Comparison of ENCODE assay signal across 12 cellular contexts in genomic region chr9:34961574-34962480, GRCh38. TPM values are rescaled to one million over a fixed set of nuclear protein-coding genes. Genes with fewer than 3 reads are reported as not detected.
A peak's percentile ranks its signal among the peaks of the same experiment; 100 is the strongest.
DNase-seq lines count a peak whose midpoint lies in the region; ATAC-seq and TF ChIP-seq lines count a peak whose summit lies in the region.
"Had no signal": no experiment of that assay in that cellular context is flagged by ENCODE, and none has a peak within 500 bp of the region (broad histone marks: within the 10 kb centered on the region; RNA-seq: fewer than 3 reads in every experiment).

No MANE protein-coding gene starts in this region.

- no peak for ATAC-seq in HG03280 (IDR thresholded peaks at IDR 0.05; ENCODE audit: unreplicated experiment)

- no peaks in the 10 kb centered on the region for H3K4me1 ChIP-seq in HEK293 (ENCODE audit: control insufficient read depth, insufficient read depth, low read length)
- peaks cover 9% of the 10 kb centered on the region for H3K4me1 ChIP-seq in mesenchymal stem cell (ENCODE audit: control insufficient read depth, insufficient read depth, low read depth, low read length)

- no peak overlapping the region for H2BK120ac ChIP-seq in mesenchymal stem cell (ENCODE audit: low read depth, low read length)

- no peaks in the 10 kb centered on the region for H3K9me3 ChIP-seq in HEK293 (ENCODE audit: control insufficient read depth, insufficient read depth, low read depth, low read length)
- no peaks in the 10 kb centered on the region for H3K9me3 ChIP-seq in mesenchymal stem cell (ENCODE audit: control insufficient read depth, low read length)
- H3K9me3 ChIP-seq: thoracic aorta had no signal

- no peak overlapping the region for H2AK5ac ChIP-seq in mesenchymal stem cell (ENCODE audit: low read length, severe bottlenecking)

- CTCF ChIA-PET in HEK293 (lab: Yijun Ruan, JAX) = interaction anchor here (0.9 to 1.8 kb wide), 8 partner anchors 21 to 261 kb away, joined by 3 to 7 read pairs (median 4); no protein-coding TSS in a partner anchor

- H2BK12ac ChIP-seq in mesenchymal stem cell (ENCODE audit: low read length in 2 of 2) = no peak overlapping the region

- H3K36me3 ChIP-seq in HEK293 (ENCODE audit: control insufficient read depth in 2 of 2, insufficient read depth in 1 of 2, low read length in 2 of 2) (no peaks in the 10 kb centered on the region), brain microvascular endothelial cell (replicated peaks) (no peaks in the 10 kb centered on the region), mesenchymal stem cell (ENCODE audit: control insufficient read depth in 1 of 2, insufficient read depth in 2 of 2, low read depth in 1 of 2, low read length in 2 of 2) (no peaks in the 10 kb centered on the region)
- H3K36me3 ChIP-seq: thoracic aorta had no signal

- H4K91ac ChIP-seq in mesenchymal stem cell (ENCODE audit: low read length) = no peak overlapping the region

- POLR2A ChIA-PET in HEK293 (lab: Yijun Ruan, JAX) = no interaction called here

- H2BK5ac ChIP-seq in mesenchymal stem cell (ENCODE audit: low read depth, low read length, poor library complexity, severe bottlenecking) = no peak overlapping the region

- no peak overlapping the region for H2BK15ac ChIP-seq in mesenchymal stem cell (ENCODE audit: low read depth, poor library complexity, severe bottlenecking)

- H4K8ac ChIP-seq in mesenchymal stem cell (ENCODE audit: low read length) = no peak overlapping the region

- H2AFZ ChIP-seq in mesenchymal stem cell (ENCODE audit: low read depth, low read length) = no peak overlapping the region

- TF ChIP-seq CTCF in HEK293 (tag by site-specific recombination; IDR thresholded peaks at IDR 0.05) = no peak
- TF ChIP-seq CTCF in brain microvascular endothelial cell (IDR thresholded peaks at IDR 0.05; ENCODE audit: low read depth, low read length, missing control alignments) = no peak

- in situ Hi-C loops in brain microvascular endothelial cell (cut with HindIII; ENCODE audit: low pct_ligation_motif_present, low sequenced_read_pairs) = no loop called here

- DNase-seq in DMS53 (lab: John Stamatoyannopoulos, UW) (peak; percentile 29), DMS53 treated with DMSO at 0.1 percent for 48 hours (lab: John Stamatoyannopoulos, UW; ENCODE audit: unreplicated experiment) (no peak), brain microvascular endothelial cell (peak; percentile 23), mesenchymal stem cell (peak; percentile 64), GM19240 (ENCODE audit: insufficient read length, low spot score) (no peak), amniotic stem cell (lab: John Stamatoyannopoulos, UW) (no peak)
- DNase-seq: NCI-H1694 treated with DMSO at 0.1 percent for 48 hours, SIG-M5 had no signal

- no peak overlapping the region for H3K14ac ChIP-seq in mesenchymal stem cell (ENCODE audit: low read length in 2 of 2)

- H3K4me3 ChIP-seq in HEK293 (ENCODE audit: low read depth, low read length) (no peak overlapping the region), brain microvascular endothelial cell (ENCODE audit: low read depth, low read length) (no peak overlapping the region), mesenchymal stem cell (ENCODE audit: insufficient read depth in 1 of 2, low read depth in 1 of 2, low read length in 2 of 2) (no peak overlapping the region)
- H3K4me3 ChIP-seq: thoracic aorta had no signal

- H3K9ac ChIP-seq in mesenchymal stem cell (ENCODE audit: low read length) = no peak overlapping the region

- no peak overlapping the region for H3K4ac ChIP-seq in mesenchymal stem cell (ENCODE audit: low read depth in 1 of 2, low read length in 2 of 2)

- H3K27ac ChIP-seq in HEK293 (ENCODE audit: extremely low read depth, low read depth, low read length) = no peak overlapping the region
- no peak overlapping the region for H3K27ac ChIP-seq in brain microvascular endothelial cell
- no peak overlapping the region for H3K27ac ChIP-seq in mesenchymal stem cell (ENCODE audit: low read length, poor library complexity, severe bottlenecking)
- H3K27ac ChIP-seq: 22Rv1, thoracic aorta had no signal

- no peak overlapping the region for H3K18ac ChIP-seq in mesenchymal stem cell (ENCODE audit: low read depth in 1 of 2, low read length in 2 of 2)

- H3K27me3 ChIP-seq in brain microvascular endothelial cell (replicated peaks) (peaks cover 72% of the 10 kb centered on the region), mesenchymal stem cell (ENCODE audit: control insufficient read depth in 1 of 2, insufficient read depth in 1 of 2, low read length in 2 of 2) (peaks cover 77 to 79% of the 10 kb centered on the region in 2 experiments)

- H3K4me2 ChIP-seq in mesenchymal stem cell (ENCODE audit: low read length, poor library complexity, severe bottlenecking) = no peak overlapping the region

- WGBS in mesenchymal stem cell = 49% methylated on average over 5 of the region's 5 CpGs

- no peaks in the 10 kb centered on the region for H3K79me1 ChIP-seq in mesenchymal stem cell (replicated peaks; ENCODE audit: low read length, poor library complexity, severe bottlenecking)

- H3K23ac ChIP-seq in mesenchymal stem cell (ENCODE audit: low read length in 2 of 2) = no peak overlapping the region

TF ChIP-seq in HEK293, 187 proteins besides CTCF, POLR2A, EP300 and RAD21:
- TF ChIP-seq ZNF350 (tag by site-specific recombination; IDR thresholded peaks at IDR 0.05) (no peak), EGR2 (tag by site-specific recombination; IDR thresholded peaks at IDR 0.05; ENCODE audit: low read depth) (peak; percentile 65; the same call in 1 of the 2 replicates), ZNF335 (tag by site-specific recombination; conservative IDR thresholded peaks at IDR 0.05) (peak; percentile 73), ZNF133 (tag by site-specific recombination; IDR thresholded peaks at IDR 0.05) (no peak), ZNF654 (tag by site-specific recombination; IDR thresholded peaks at IDR 0.05; ENCODE audit: low read depth) (no peak), ZFHX2 (tag by site-specific recombination; conservative IDR thresholded peaks at IDR 0.05) (peak; percentile 55)
- TF ChIP-seq, protein P1, sequence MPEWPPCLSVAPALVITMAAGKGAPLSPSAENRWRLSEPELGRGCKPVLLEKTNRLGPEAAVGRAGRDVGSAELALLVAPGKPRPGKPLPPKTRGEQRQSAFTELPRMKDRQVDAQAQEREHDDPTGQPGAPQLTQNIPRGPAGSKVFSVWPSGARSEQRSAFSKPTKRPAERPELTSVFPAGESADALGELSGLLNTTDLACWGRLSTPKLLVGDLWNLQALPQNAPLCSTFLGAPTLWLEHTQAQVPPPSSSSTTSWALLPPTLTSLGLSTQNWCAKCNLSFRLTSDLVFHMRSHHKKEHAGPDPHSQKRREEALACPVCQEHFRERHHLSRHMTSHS (tag by site-specific recombination; IDR thresholded peaks at IDR 0.05) = no peak
- TF ChIP-seq, protein P2, sequence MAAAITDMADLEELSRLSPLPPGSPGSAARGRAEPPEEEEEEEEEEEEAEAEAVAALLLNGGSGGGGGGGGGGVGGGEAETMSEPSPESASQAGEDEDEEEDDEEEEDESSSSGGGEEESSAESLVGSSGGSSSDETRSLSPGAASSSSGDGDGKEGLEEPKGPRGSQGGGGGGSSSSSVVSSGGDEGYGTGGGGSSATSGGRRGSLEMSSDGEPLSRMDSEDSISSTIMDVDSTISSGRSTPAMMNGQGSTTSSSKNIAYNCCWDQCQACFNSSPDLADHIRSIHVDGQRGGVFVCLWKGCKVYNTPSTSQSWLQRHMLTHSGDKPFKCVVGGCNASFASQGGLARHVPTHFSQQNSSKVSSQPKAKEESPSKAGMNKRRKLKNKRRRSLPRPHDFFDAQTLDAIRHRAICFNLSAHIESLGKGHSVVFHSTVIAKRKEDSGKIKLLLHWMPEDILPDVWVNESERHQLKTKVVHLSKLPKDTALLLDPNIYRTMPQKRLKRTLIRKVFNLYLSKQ (tag by site-specific recombination; IDR thresholded peaks at IDR 0.05; ENCODE audit: borderline replicate concordance) = no peak
TF ChIP-seq in HEK293: peak in this region for 3.

RNA-seq across cellular contexts. Expression of gene PHF24, which starts 3.7 kb away (rescaled TPM):
- polyA plus RNA-seq in mesenchymal stem cell (2013, experiment 1 of 2) = 0.03 TPM
- polyA plus RNA-seq in mesenchymal stem cell (2013, experiment 2 of 2) = 0.01 TPM

RNA-seq across cellular contexts. Expression of gene DNAJB5, which starts 27.7 kb away (rescaled TPM):
- polyA plus RNA-seq in mesenchymal stem cell (2013, experiment 1 of 2) = 18.0 TPM
- 17.9 TPM for polyA plus RNA-seq in mesenchymal stem cell (2013, experiment 2 of 2)

Comparison
In these comparisons a context has a peak if more than half of its experiments do, and no peak if none do; other contexts are left out.
1. DNase-seq: peak in DMS53 (single experiment), brain microvascular endothelial cell (single experiment) and mesenchymal stem cell (single experiment); none in DMS53 treated with DMSO at 0.1 percent for 48 hours (single experiment), GM19240 (single experiment) and amniotic stem cell (single experiment).